Comparison of ENCODE assay signal across 16 cellular contexts in genomic region chr11:12229450-12230229, GRCh38.
DNase-seq lines count a peak whose midpoint lies in the region; ATAC-seq and TF ChIP-seq lines count a peak whose summit lies in the region.
"Had no signal": no experiment of that assay in that cellular context is flagged by ENCODE, and none has a peak within 500 bp of the region (broad histone marks: within the 10 kb centered on the region; RNA-seq: fewer than 3 reads in every experiment).

No MANE protein-coding gene starts in this region.

- H2AFZ ChIP-seq in PC-9: no peak overlapping the region

- ATAC-seq in left colon (peak; percentile 92), thoracic aorta (ENCODE audit: insufficient number of reproducible peaks, low FRiP score, low read depth) (no peak)
- ATAC-seq: body of pancreas; stimulated activated naive B cell treated with anti-CD40 and anti-IgM and Interleukin-4, amounts not matched to agents 10 μg/mL and 1 μg/mL and 100 μg/mL, for 72 hours had no signal

- peak overlapping the region; percentile 44 for H3K27ac Mint-ChIP-seq in activated T-cell treated with anti-CD3 and anti-CD28 coated beads, Interleukin-2, amount 50 U/mL, for 24 hours
- H3K27ac Mint-ChIP-seq: memory B cell; stimulated activated naive B cell treated with anti-CD40 and anti-IgM and Interleukin-4, amounts not matched to agents 10 μg/mL and 1 μg/mL and 100 μg/mL, for 72 hours had no signal

- H3K4me1 ChIP-seq in PC-9 (replicated peaks; ENCODE audit: insufficient read depth): peaks cover 41% of the 10 kb centered on the region
- peaks cover 23 to 77% of the 10 kb centered on the region in 2 donors for H3K4me1 ChIP-seq in thoracic aorta (ENCODE audit: control insufficient read depth in 1 of 2, low read depth in 2 of 2)
- H3K4me1 ChIP-seq: body of pancreas had no signal

- peak overlapping the region; percentile 60 for H3K27ac ChIP-seq in PC-9
- peak overlapping the region; percentile 95 to 98 for H3K27ac ChIP-seq in thoracic aorta
- H3K27ac ChIP-seq: body of pancreas had no signal

- 0 out of 2 replicates have a peak, but pooled peaks cover 11% of the 10 kb centered on the region for H3K36me3 ChIP-seq in PC-9 (ENCODE audit: low read depth)
- peaks cover 70% of the 10 kb centered on the region for H3K36me3 ChIP-seq in thoracic aorta

- no peaks in the 10 kb centered on the region for H3K9me3 Mint-ChIP-seq in activated T-cell treated with anti-CD3 and anti-CD28 coated beads, Interleukin-2, amount 50 U/mL, for 24 hours
- H3K9me3 Mint-ChIP-seq: memory B cell; stimulated activated naive B cell treated with anti-CD40 and anti-IgM and Interleukin-4, amounts not matched to agents 10 μg/mL and 1 μg/mL and 100 μg/mL, for 72 hours had no signal

- H3K27me3 Mint-ChIP-seq in activated T-cell treated with anti-CD3 and anti-CD28 coated beads, Interleukin-2, amount 50 U/mL, for 24 hours: no peaks in the 10 kb centered on the region

- H3K9me2 ChIP-seq in PC-9 (ENCODE audit: insufficient read depth): no peaks in the 10 kb centered on the region

- H3K9me3 ChIP-seq in PC-9 (ENCODE audit: insufficient read depth, low read depth) (no peaks in the 10 kb centered on the region), thoracic aorta (no peaks in the 10 kb centered on the region)
- H3K9me3 ChIP-seq: body of pancreas had no signal

- H3K4me2 ChIP-seq in PC-9: peak overlapping the region; percentile 31; the same call in 1 of the 2 replicates

- no peaks in the 10 kb centered on the region for H3K79me2 ChIP-seq in PC-9 (ENCODE audit: low read depth)

- H3K4me3 Mint-ChIP-seq in activated T-cell treated with anti-CD3 and anti-CD28 coated beads, Interleukin-2, amount 50 U/mL, for 24 hours: no peak overlapping the region
- H3K4me3 Mint-ChIP-seq: memory B cell; stimulated activated naive B cell treated with anti-CD40 and anti-IgM and Interleukin-4, amounts not matched to agents 10 μg/mL and 1 μg/mL and 100 μg/mL, for 72 hours had no signal

- H3K4me3 ChIP-seq in PC-9 (no peak overlapping the region), thoracic aorta (no peak overlapping the region)
- H3K4me3 ChIP-seq: body of pancreas had no signal

- H3K36me3 Mint-ChIP-seq in activated T-cell treated with anti-CD3 and anti-CD28 coated beads, Interleukin-2, amount 50 U/mL, for 24 hours (ENCODE audit: low read depth): peaks cover 99% of the 10 kb centered on the region
- H3K36me3 Mint-ChIP-seq: memory B cell; stimulated activated naive B cell treated with anti-CD40 and anti-IgM and Interleukin-4, amounts not matched to agents 10 μg/mL and 1 μg/mL and 100 μg/mL, for 72 hours had no signal

- no TSS peak for BruUV-seq in PC-9 (replicated peaks; lab: Mats Ljungman, UMichigan)

- TF ChIP-seq CTCF in PC-9 (conservative IDR thresholded peaks at IDR 0.05): no peak
- TF ChIP-seq CTCF in thoracic aorta (IDR thresholded peaks at IDR 0.05): no peak

- H4K20me1 ChIP-seq in PC-9 (ENCODE audit: insufficient read depth): no peaks in the 10 kb centered on the region

- intact Hi-C loops in PC-9 (cut with micrococcal nuclease; ENCODE audit: unreplicated experiment) (loop anchor here (10.0 kb wide), 1 partner anchor 65 kb away; no protein-coding TSS in a partner anchor), left colon (cut with DNase I, micrococcal nuclease) (no loop called here)

- H3K27me3 ChIP-seq in PC-9 (ENCODE audit: insufficient read depth, low read depth) (no peaks in the 10 kb centered on the region), thoracic aorta (replicated peaks; ENCODE audit: insufficient read depth) (no peaks in the 10 kb centered on the region)
- H3K27me3 ChIP-seq: body of pancreas had no signal

- peaks cover 6% of the 10 kb centered on the region for H3F3A ChIP-seq in PC-9 (ENCODE audit: insufficient read depth, low read depth)

- H3K4me1 Mint-ChIP-seq in activated T-cell treated with anti-CD3 and anti-CD28 coated beads, Interleukin-2, amount 50 U/mL, for 24 hours (ENCODE audit: low read depth): peaks cover 34% of the 10 kb centered on the region

- POLR2A ChIA-PET in PC-9 (lab: Charles Lee; ENCODE audit: unreplicated experiment): no interaction called here

- CTCF ChIA-PET in PC-9 (lab: Charles Lee): no interaction called here

- DNase-seq in activated T-cell treated with anti-CD3 and anti-CD28 coated beads, Interleukin-2, amount 50 U/mL, for 24 hours: no peak
- no peak for DNase-seq in activated T-cell treated with anti-CD3 and anti-CD28 coated beads, Interleukin-2, amount 50 U/mL, for 1 hour
- DNase-seq in PC-9 (no peak), left colon (peak in 1 of 2 donors; percentile 41), thoracic aorta (ENCODE audit: low spot score) (no peak), NCI-H1694 (lab: John Stamatoyannopoulos, UW) (no peak), amniotic stem cell (lab: John Stamatoyannopoulos, UW) (no peak), GM19240 (ENCODE audit: insufficient read length, low spot score) (no peak)
- DNase-seq: body of pancreas; DND-41; effector CD4-positive, alpha-beta T cell; NCI-H187 treated with DMSO at 0.1 percent for 48 hours; NCI-H69; nucleus accumbens; stimulated activated naive B cell treated with anti-CD40 and anti-IgM and Interleukin-4, amounts not matched to agents 10 μg/mL and 1 μg/mL and 100 μg/mL, for 72 hours had no signal
